ENCODE assay signal across 24 cellular contexts in genomic region chr16:83456934-83457333, GRCh38.
"Had no signal": no experiment of that assay in that cellular context is flagged by ENCODE, and none has a peak within 500 bp of the region (broad histone marks: within the 10 kb centered on the region; RNA-seq: fewer than 3 reads in every experiment).

No MANE protein-coding gene starts in this region.

- DNase-seq: natural killer cell; occipital lobe; ovary; posterior cingulate gyrus; psoas muscle; right lobe of liver; sigmoid colon; small intestine; stimulated activated CD4-positive, alpha-beta T cell treated with anti-CD3 and anti-CD28 coated beads, Interleukin-15, amount 100 ng/mL, for 24 hours; stimulated activated CD4-positive, alpha-beta T cell treated with anti-CD3 and anti-CD28 coated beads, Interleukin-2, amount 100 ng/mL, for 24 hours; stimulated activated CD4-positive, alpha-beta T cell treated with anti-CD3 and anti-CD28 coated beads, Interleukin-2, amount 100 ng/mL, for 48 hours; stimulated activated CD4-positive, alpha-beta T cell treated with anti-CD3 and anti-CD28 coated beads, Interleukin-4, amount 100 ng/mL, for 24 hours; stimulated activated naive B cell treated with anti-CD40 and anti-IgM and Interleukin-4, amounts not matched to agents 10 μg/mL and 1 μg/mL and 100 μg/mL, for 72 hours; stimulated activated naive CD4-positive, alpha-beta T cell treated with Interleukin-2 at 50 U/mL for 16 hours; stomach; thyroid gland; trophoblast cell; upper lobe of left lung had no signal

- H3K36me3 ChIP-seq: neural progenitor cell, ovary, right lobe of liver, sigmoid colon, stomach, thoracic aorta, thyroid gland, tibial nerve, upper lobe of left lung, vagina had no signal

- H3K27ac ChIP-seq: neural progenitor cell, ovary, parathyroid adenoma, psoas muscle, right lobe of liver, sigmoid colon, stomach, thoracic aorta, thyroid gland, tibial nerve, upper lobe of left lung, vagina had no signal

- H3K4me3 ChIP-seq: neural progenitor cell, ovary, psoas muscle, right lobe of liver, sigmoid colon, stomach, thoracic aorta, thyroid gland, tibial nerve, upper lobe of left lung, vagina had no signal

- H3K4me1 ChIP-seq: neural progenitor cell, parathyroid adenoma, psoas muscle, right lobe of liver, sigmoid colon, stomach, thyroid gland, tibial nerve, upper lobe of left lung, vagina had no signal

- H3K27me3 ChIP-seq: neural progenitor cell, ovary, right lobe of liver, sigmoid colon, thyroid gland, tibial nerve, upper lobe of left lung, vagina had no signal

- ATAC-seq: natural killer cell; psoas muscle; right lobe of liver; stimulated activated effector memory CD8-positive, alpha-beta T cell treated with anti-CD3 and anti-CD28 coated beads, Interleukin-12 subunit alpha, Interleukin-12 subunit beta, amount 100 ng/mL, for 72 hours; stimulated activated naive B cell treated with anti-CD40 and anti-IgM and Interleukin-4, amounts not matched to agents 10 μg/mL and 1 μg/mL and 100 μg/mL, for 72 hours had no signal

- H3K9me3 ChIP-seq: ovary, psoas muscle, right lobe of liver, sigmoid colon, stomach, thoracic aorta, thyroid gland, tibial nerve, upper lobe of left lung, vagina had no signal
